18 cellular contexts compared by ENCODE assay signal in the genomic region with DNA sequence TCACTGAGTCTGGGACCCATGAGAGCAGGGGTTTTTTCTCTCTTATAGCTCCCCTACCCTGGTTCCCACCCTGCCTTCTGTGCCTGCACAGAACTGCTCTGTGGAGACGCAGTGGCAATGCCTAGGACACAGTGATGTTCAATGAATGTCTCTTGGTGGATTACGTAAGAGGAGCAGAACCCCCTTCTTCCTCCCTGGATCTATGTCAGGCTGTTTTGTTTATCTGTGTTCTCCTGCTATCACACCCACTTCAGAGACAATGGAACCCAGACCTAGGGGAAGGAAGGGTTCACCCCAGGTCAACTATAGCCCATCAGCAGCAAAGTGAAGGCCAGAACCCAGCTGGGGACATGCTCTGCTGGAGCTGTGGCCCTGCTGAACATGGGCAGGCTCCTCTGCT. TPM values are rescaled to one million over a fixed set of nuclear protein-coding genes. Genes with fewer than 3 reads are reported as not detected.
"Had no signal": no experiment of that assay in that cellular context is flagged by ENCODE, and none has a peak within 500 bp of the region (broad histone marks: within the 10 kb centered on the region; RNA-seq: fewer than 3 reads in every experiment).

No MANE protein-coding gene starts in this region.

- H3K36me3 ChIP-seq: cardiac muscle cell, gastrocnemius medialis, left lung, spleen, tibial artery had no signal

- H3K4me3 Mint-ChIP-seq: activated CD4-positive, alpha-beta T cell treated with anti-CD3 and anti-CD28 coated beads, Interleukin-2, amount 10 ng/mL, durations not matched to agents 24 days and 14 days; activated CD8-positive, alpha-beta T cell treated with anti-CD3 and anti-CD28 coated beads, Interleukin-2, amount 10 ng/mL, durations not matched to agents 7 days and 5 days; activated T-cell treated with anti-CD3 and anti-CD28 coated beads, Interleukin-2, amount 50 U/mL, for 24 hours had no signal

- ATAC-seq: activated CD8-positive, alpha-beta T cell treated with anti-CD3 and anti-CD28 coated beads, Interleukin-2, amount 10 ng/mL, durations not matched to agents 7 days and 5 days; activated naive CD4-positive, alpha-beta T cell treated with anti-CD3 and anti-CD28 coated beads, Interleukin-2, amount 50 U/mL, for 72 hours; esophagus mucosa; gastrocnemius medialis; left lung had no signal

- DNase-seq: activated CD4-positive, alpha-beta T cell treated with anti-CD3 and anti-CD28 coated beads, Interleukin-2, amount 10 ng/mL, durations not matched to agents 24 days and 14 days; activated CD8-positive, alpha-beta T cell treated with anti-CD3 and anti-CD28 coated beads, Interleukin-2, amount 10 ng/mL, durations not matched to agents 7 days and 5 days; activated T-cell treated with anti-CD3 and anti-CD28 coated beads, Interleukin-2, amount 50 U/mL, for 24 hours; effector CD8-positive, alpha-beta T cell; gastrocnemius medialis; left lung; midbrain; spleen; stimulated activated CD8-positive, alpha-beta memory T cell treated with anti-CD3 and anti-CD28 coated beads, Interleukin-4, amount 100 ng/mL, for 48 hours; stimulated activated naive CD4-positive, alpha-beta T cell; T-helper 9 cell; tibial artery had no signal

- H3K27ac Mint-ChIP-seq: activated CD4-positive, alpha-beta T cell treated with anti-CD3 and anti-CD28 coated beads, Interleukin-2, amount 10 ng/mL, durations not matched to agents 24 days and 14 days; activated CD8-positive, alpha-beta T cell treated with anti-CD3 and anti-CD28 coated beads, Interleukin-2, amount 10 ng/mL, durations not matched to agents 7 days and 5 days; activated naive CD4-positive, alpha-beta T cell treated with anti-CD3 and anti-CD28 coated beads, Interleukin-2, amount 50 U/mL, for 72 hours; activated T-cell treated with anti-CD3 and anti-CD28 coated beads, Interleukin-2, amount 50 U/mL, for 24 hours had no signal

- H3K9me3 ChIP-seq: gastrocnemius medialis, left lung, spleen, tibial artery had no signal

- H3K4me3 ChIP-seq: cardiac muscle cell, gastrocnemius medialis, left lung, spleen, tibial artery had no signal

- H3K27ac ChIP-seq: cardiac muscle cell, gastrocnemius medialis, left lung, spleen, tibial artery had no signal

RNA-seq across cellular contexts. Expression of a gene that starts 2.0 kb away (rescaled TPM):
- total RNA-seq: esophagus mucosa, subcutaneous adipose tissue had no signal

RNA-seq across cellular contexts. Expression of a gene that starts 17.3 kb away (rescaled TPM):
- total RNA-seq: activated CD8-positive, alpha-beta T cell treated with anti-CD3 and anti-CD28 coated beads, Interleukin-2, amount 10 ng/mL, durations not matched to agents 7 days and 5 days; cardiac muscle cell; esophagus mucosa; kidney epithelial cell; subcutaneous adipose tissue had no signal

RNA-seq across cellular contexts. Expression of a gene that starts 49.8 kb away (rescaled TPM):
- total RNA-seq: activated CD4-positive, alpha-beta T cell treated with anti-CD3 and anti-CD28 coated beads, Interleukin-2, amount 10 ng/mL, durations not matched to agents 24 days and 14 days; activated CD8-positive, alpha-beta T cell treated with anti-CD3 and anti-CD28 coated beads, Interleukin-2, amount 10 ng/mL, durations not matched to agents 7 days and 5 days; mammary epithelial cell had no signal
